Comparison of ENCODE assay signal across 16 cellular contexts in the genomic region with DNA sequence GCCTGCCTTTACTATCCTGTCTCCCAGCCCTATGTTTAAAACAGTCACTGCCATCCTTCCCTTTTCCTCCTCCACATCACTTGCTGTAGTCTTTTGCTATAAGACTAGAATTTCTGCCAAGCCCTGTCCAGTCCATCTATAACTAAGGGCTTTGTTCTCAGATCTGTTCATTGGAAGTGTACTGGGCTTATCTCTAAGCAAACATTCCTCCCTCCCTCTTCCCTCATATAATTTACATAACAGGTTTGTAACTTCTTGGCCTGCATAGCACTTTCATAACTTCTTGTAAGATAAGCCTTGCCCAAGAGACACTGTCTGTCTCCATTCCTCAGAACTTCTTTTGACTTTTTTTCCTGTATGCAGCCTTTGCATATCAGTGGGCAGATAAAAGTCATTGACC. TPM values are rescaled to one million over a fixed set of nuclear protein-coding genes. Genes with fewer than 3 reads are reported as not detected.
DNase-seq lines count a peak whose midpoint lies in the region; ATAC-seq and TF ChIP-seq lines count a peak whose summit lies in the region.
"Had no signal": no experiment of that assay in that cellular context is flagged by ENCODE, and none has a peak within 500 bp of the region (broad histone marks: within the 10 kb centered on the region; RNA-seq: fewer than 3 reads in every experiment).

No MANE protein-coding gene starts in this region.

- peak; percentile 95 for ATAC-seq in left lung
- ATAC-seq in GM18873 (IDR thresholded peaks at IDR 0.05; ENCODE audit: low FRiP score, unreplicated experiment): no peak
- ATAC-seq in HG03108 (IDR thresholded peaks at IDR 0.05; ENCODE audit: unreplicated experiment): no peak
- ATAC-seq: stimulated activated naive B cell treated with anti-CD40 and anti-IgM and Interleukin-4, amounts not matched to agents 10 μg/mL and 1 μg/mL and 100 μg/mL, for 72 hours had no signal

- H3K36me3 ChIP-seq in left lung (no peaks in the 10 kb centered on the region), subcutaneous abdominal adipose tissue (ENCODE audit: control insufficient read depth in 5 of 5, insufficient read depth in 5 of 5, low read length in 5 of 5) (no peaks in the 10 kb centered on the region)

- H3K27me3 ChIP-seq in left lung: no peaks in the 10 kb centered on the region
- H3K27me3 ChIP-seq in subcutaneous abdominal adipose tissue (ENCODE audit: control insufficient read depth in 5 of 5, insufficient read depth in 4 of 5, low read length in 5 of 5): no peaks in the 10 kb centered on the region

- H3K4me3 ChIP-seq in left lung (no peak overlapping the region), subcutaneous abdominal adipose tissue (ENCODE audit: low read depth in 1 of 5, low read length in 5 of 5) (no peak overlapping the region)

- TF ChIP-seq CTCF in left lung (IDR thresholded peaks at IDR 0.05): no peak

- no peak overlapping the region for H3K9ac ChIP-seq in subcutaneous abdominal adipose tissue (ENCODE audit: low read length in 5 of 5)

- peaks cover 0 to 22% of the 10 kb centered on the region in 2 donors for H3K9me3 ChIP-seq in left lung
- peaks cover under 1 to 14% (median 8%) of the 10 kb centered on the region in 5 donors for H3K9me3 ChIP-seq in subcutaneous abdominal adipose tissue (ENCODE audit: control insufficient read depth in 5 of 5, low read length in 5 of 5)

- intact Hi-C loops in left lung (cut with DNase I): no loop called here

- H3K4me1 ChIP-seq in left lung (peaks cover 0 to 6% of the 10 kb centered on the region in 2 donors), subcutaneous abdominal adipose tissue (ENCODE audit: control insufficient read depth in 5 of 5, insufficient read depth in 5 of 5, low read length in 5 of 5) (peaks cover 0 to 10% (median 6%) of the 10 kb centered on the region in 5 donors)

- peak; percentile 71 for DNase-seq in NCI-H526 treated with DMSO at 0.1 percent for 48 hours (lab: John Stamatoyannopoulos, UW)
- DNase-seq in epithelial cell of prostate (ENCODE audit: low read depth, low spot score): peak; percentile 2
- DNase-seq in left lung: no peak
- DNase-seq in NCI-H1092 (lab: John Stamatoyannopoulos, UW): no peak
- no peak for DNase-seq in midbrain (lab: John Stamatoyannopoulos, UW)
- DNase-seq: activated CD4-positive, alpha-beta T cell treated with anti-CD3 and anti-CD28 coated beads for 48 hours; activated naive CD8-positive, alpha-beta T cell treated with anti-CD3 and anti-CD28 coated beads, Interleukin-2, amount 10 ng/mL, durations not matched to agents 7 days and 5 days; DMS79 treated with DMSO at 0.1 percent for 48 hours; NCI-H2029 treated with DMSO at 0.1 percent for 48 hours; NCI-H82; stimulated activated naive B cell treated with anti-CD40 and anti-IgM and Interleukin-4, amounts not matched to agents 10 μg/mL and 1 μg/mL and 100 μg/mL, for 72 hours had no signal

- H3K27ac ChIP-seq in epithelial cell of prostate (no peak overlapping the region), left lung (no peak overlapping the region), subcutaneous abdominal adipose tissue (ENCODE audit: low read depth, low read length) (peak overlapping the region; percentile 82)
- H3K27ac ChIP-seq: RWPE1 had no signal

RNA-seq across cellular contexts. Expression of a gene that starts 16.7 kb away (rescaled TPM):
- total RNA-seq in left lung: 10 to 100 TPM in 1 of 2 donors, 1 to 10 TPM in 1; 5.0 to 12.8 TPM
- total RNA-seq: epithelial cell of proximal tubule had no signal

Comparison
In these comparisons a context has a peak if more than half of its experiments do, and no peak if none do; other contexts are left out.
1. DNase-seq: peak in NCI-H526 treated with DMSO at 0.1 percent for 48 hours (single experiment) and epithelial cell of prostate (single experiment); none in left lung (0 of 2), NCI-H1092 (single experiment) and midbrain (single experiment).